In the genomic region with DNA sequence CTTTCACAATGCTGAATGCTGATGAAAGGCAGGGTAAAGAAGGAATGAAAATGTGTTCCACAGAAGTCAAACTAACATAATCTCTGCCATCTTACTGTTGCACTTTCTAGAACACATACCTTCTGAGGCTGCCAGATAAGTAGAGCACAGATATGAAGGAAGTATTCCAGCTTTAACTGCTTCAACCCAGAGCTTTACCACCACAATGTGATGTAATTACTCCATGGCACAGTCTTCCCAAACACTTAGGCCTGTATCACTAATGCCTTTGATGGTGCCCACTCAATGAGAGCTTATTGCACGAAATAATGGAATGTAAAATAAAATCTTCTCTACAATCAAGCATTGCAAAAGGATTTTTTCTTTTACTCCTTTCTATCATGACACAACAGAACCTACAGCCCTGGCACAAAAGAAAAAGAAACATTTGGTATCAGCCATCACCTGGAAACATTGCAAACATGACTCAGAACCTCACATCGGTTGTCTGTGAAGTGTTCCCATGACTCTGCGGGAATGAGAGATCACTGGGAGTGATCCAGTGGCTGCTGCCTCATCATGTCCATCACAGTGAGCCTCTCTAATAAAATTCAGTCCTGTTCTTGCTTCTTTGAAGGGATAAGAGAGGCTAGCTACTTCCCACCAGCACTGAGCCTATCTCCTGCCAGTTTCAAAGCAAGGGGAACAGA, we compare ENCODE assay signal across 19 cellular contexts.
DNase-seq lines count a peak whose midpoint lies in the region; ATAC-seq, FAIRE-seq and TF ChIP-seq lines count a peak whose summit lies in the region.
"Had no signal": no experiment of that assay in that cellular context is flagged by ENCODE, and none has a peak within 500 bp of the region (broad histone marks: within the 10 kb centered on the region; RNA-seq: fewer than 3 reads in every experiment).

No MANE protein-coding gene starts in this region.

- H3K9me3 Mint-ChIP-seq in GM23338: no peaks in the 10 kb centered on the region

- no peak for TF ChIP-seq POLR2A in GM18505 (IDR thresholded peaks at IDR 0.05; ENCODE audit: borderline replicate concordance, extremely low read depth, insufficient read depth, insufficient read length)

- CTCF ChIA-PET in GM10248 (lab: Yijun Ruan, JAX): interaction anchor here (0.7 to 1.7 kb wide), 4 partner anchors 12 to 79 kb away, joined by 3 to 4 read pairs (median 4); no protein-coding TSS in a partner anchor

- H3K27ac ChIP-seq in GM23338 (ENCODE audit: low read depth): no peak overlapping the region
- H3K27ac ChIP-seq: stomach had no signal

- no peak overlapping the region for H3K4me3 ChIP-seq in GM23338
- H3K4me3 ChIP-seq: stomach had no signal

- H3K36me3 Mint-ChIP-seq in GM23338 (ENCODE audit: low read depth): no peaks in the 10 kb centered on the region

- H3K36me3 ChIP-seq in GM23338 (ENCODE audit: insufficient read depth): no peaks in the 10 kb centered on the region
- H3K36me3 ChIP-seq: BE2C, stomach had no signal

- H3K27ac Mint-ChIP-seq in GM23338: peak overlapping the region; percentile 49; the same call in 1 of the 2 replicates

- FAIRE-seq in RCC 7860 (lab: Jason Lieb, UNC): peak; percentile 92
- FAIRE-seq: endometrium had no signal

- no peaks in the 10 kb centered on the region for H3K79me2 ChIP-seq in GM23338 (replicated peaks; ENCODE audit: insufficient read depth)

- H3K4me2 ChIP-seq in GM23338: no peak overlapping the region

- H3K4me3 Mint-ChIP-seq in GM23338: no peak overlapping the region

- ATAC-seq in GM23338 (no peak), esophagus mucosa (peak; percentile 83), GM18505 (IDR thresholded peaks at IDR 0.05; ENCODE audit: unreplicated experiment) (no peak)

- H3K27me3 Mint-ChIP-seq in GM23338 (ENCODE audit: insufficient read depth, low read depth, poor library complexity): peaks cover 2% of the 10 kb centered on the region

- DNase-seq in GM23338 (ENCODE audit: low spot score): no peak
- DNase-seq in RCC 7860 (ENCODE audit: low spot score): peak; percentile 86
- DNase-seq in renal cortical epithelial cell (ENCODE audit: low read depth): peak; percentile 93
- DNase-seq in amniotic stem cell (lab: John Stamatoyannopoulos, UW): no peak
- DNase-seq in DMS 273 treated with DMSO at 0.1 percent for 48 hours (lab: John Stamatoyannopoulos, UW): no peak
- DNase-seq in GM10248 (ENCODE audit: extremely low spot score): no peak
- DNase-seq: activated CD8-positive, alpha-beta memory T cell treated with anti-CD3 and anti-CD28 coated beads, Interleukin-2, amount 50 U/mL, for 4 hours; activated naive CD4-positive, alpha-beta T cell treated with anti-CD3 and anti-CD28 coated beads, Interleukin-2, amount 50 U/mL, for 16 hours; BE2C; central memory CD4-positive, alpha-beta T cell; glutamatergic neuron; MM.1S; NCI-H1930; NCI-H510A treated with DMSO at 0.1 percent for 48 hours; stimulated activated CD4-positive, alpha-beta T cell treated with anti-CD3 and anti-CD28 coated beads, Interleukin-12 subunit alpha, Interleukin-12 subunit beta, amount 100 ng/mL, for 4 hours; stomach had no signal

- H4K20me1 ChIP-seq in GM23338 (replicated peaks; ENCODE audit: insufficient read depth): no peaks in the 10 kb centered on the region

- 0 out of 2 replicates have a peak, but pooled peaks cover 5% of the 10 kb centered on the region for H3K4me1 ChIP-seq in GM23338 (ENCODE audit: insufficient read depth)
- H3K4me1 ChIP-seq: BE2C had no signal

- H3K9me2 ChIP-seq in GM23338 (ENCODE audit: insufficient read depth): no peaks in the 10 kb centered on the region

- H3F3A ChIP-seq in GM23338 (replicated peaks; ENCODE audit: low read depth): no peaks in the 10 kb centered on the region

- POLR2A ChIA-PET in GM10248 (lab: Yijun Ruan, JAX): no interaction called here

- H3K27me3 ChIP-seq in GM23338 (ENCODE audit: insufficient read depth): no peaks in the 10 kb centered on the region
- H3K27me3 ChIP-seq: BE2C, stomach had no signal

- TF ChIP-seq CTCF in GM23338 (conservative IDR thresholded peaks at IDR 0.05; ENCODE audit: low read depth in 2 of 2) (no peak), GM10248 (IDR thresholded peaks at IDR 0.05; ENCODE audit: control extremely low read depth, extremely low read depth, low read depth, missing control alignments) (no peak)

- peaks cover 4% of the 10 kb centered on the region; the same call in 2 of the 3 replicates for H3K4me1 Mint-ChIP-seq in GM23338

- peak overlapping the region; percentile 75; the same call in 1 of the 2 replicates for H2AFZ ChIP-seq in GM23338

TF ChIP-seq in GM23338, 12 proteins besides CTCF, POLR2A, EP300 and RAD21:
- TF ChIP-seq ZNF331 (CRISPR knock-in tag; IDR thresholded peaks at IDR 0.05; ENCODE audit: low read depth): no peak
- TF ChIP-seq STAT1 (IDR thresholded peaks at IDR 0.05; ENCODE audit: unreplicated experiment): no peak
- TF ChIP-seq ZNF114 (CRISPR knock-in tag; IDR thresholded peaks at IDR 0.05): no peak
TF ChIP-seq in GM23338: peak in this region for 0.

Comparison
In these comparisons a context has a peak if more than half of its experiments do, and no peak if none do; other contexts are left out.
1. DNase-seq: peak in RCC 7860 (single experiment) and renal cortical epithelial cell (single experiment); none in GM23338 (single experiment), amniotic stem cell (single experiment), DMS 273 treated with DMSO at 0.1 percent for 48 hours (single experiment) and GM10248 (single experiment).